1 cellular context compared by ENCODE assay signal in the genomic region with DNA sequence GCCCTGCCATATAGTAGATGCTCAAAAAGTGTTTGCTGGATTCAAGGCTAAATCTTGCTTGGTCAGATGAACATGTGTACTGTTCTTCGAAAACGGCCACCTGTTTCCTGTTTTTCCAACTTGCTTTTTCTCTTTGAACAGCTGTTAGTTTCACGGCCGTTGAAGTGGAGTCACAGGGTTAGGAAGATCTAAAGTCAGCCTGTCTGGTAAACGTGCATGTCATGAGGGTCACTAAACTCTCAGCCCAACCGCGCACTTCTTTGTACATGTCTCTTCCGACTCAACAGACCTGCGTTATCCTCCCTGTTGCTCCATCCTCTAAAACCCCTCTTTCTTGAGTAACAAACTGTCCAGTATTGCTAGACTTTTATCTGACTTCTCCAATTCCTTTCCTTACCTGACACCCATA.
TF ChIP-seq lines count a peak whose summit lies in the region.

No MANE protein-coding gene starts in this region.

TF ChIP-seq in HepG2, 621 proteins besides CTCF, POLR2A, EP300 and RAD21 (continued from another document and continues in another):
- TF ChIP-seq ZNF772 (CRISPR knock-in tag; IDR thresholded peaks at IDR 0.05): no peak
- TF ChIP-seq ZNF530 (CRISPR knock-in tag; IDR thresholded peaks at IDR 0.05; ENCODE audit: low read depth): no peak
- no peak for TF ChIP-seq DPF2 (CRISPR knock-in tag; IDR thresholded peaks at IDR 0.05; ENCODE audit: borderline replicate concordance, low read depth)
- TF ChIP-seq, protein P1, sequence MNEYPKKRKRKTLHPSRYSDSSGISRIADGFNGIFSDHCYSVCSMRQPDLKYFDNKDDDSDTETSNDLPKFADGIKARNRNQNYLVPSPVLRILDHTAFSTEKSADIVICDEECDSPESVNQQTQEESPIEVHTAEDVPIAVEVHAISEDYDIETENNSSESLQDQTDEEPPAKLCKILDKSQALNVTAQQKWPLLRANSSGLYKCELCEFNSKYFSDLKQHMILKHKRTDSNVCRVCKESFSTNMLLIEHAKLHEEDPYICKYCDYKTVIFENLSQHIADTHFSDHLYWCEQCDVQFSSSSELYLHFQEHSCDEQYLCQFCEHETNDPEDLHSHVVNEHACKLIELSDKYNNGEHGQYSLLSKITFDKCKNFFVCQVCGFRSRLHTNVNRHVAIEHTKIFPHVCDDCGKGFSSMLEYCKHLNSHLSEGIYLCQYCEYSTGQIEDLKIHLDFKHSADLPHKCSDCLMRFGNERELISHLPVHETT (CRISPR knock-in tag; conservative IDR thresholded peaks at IDR 0.05): no peak
- TF ChIP-seq, protein P2, sequence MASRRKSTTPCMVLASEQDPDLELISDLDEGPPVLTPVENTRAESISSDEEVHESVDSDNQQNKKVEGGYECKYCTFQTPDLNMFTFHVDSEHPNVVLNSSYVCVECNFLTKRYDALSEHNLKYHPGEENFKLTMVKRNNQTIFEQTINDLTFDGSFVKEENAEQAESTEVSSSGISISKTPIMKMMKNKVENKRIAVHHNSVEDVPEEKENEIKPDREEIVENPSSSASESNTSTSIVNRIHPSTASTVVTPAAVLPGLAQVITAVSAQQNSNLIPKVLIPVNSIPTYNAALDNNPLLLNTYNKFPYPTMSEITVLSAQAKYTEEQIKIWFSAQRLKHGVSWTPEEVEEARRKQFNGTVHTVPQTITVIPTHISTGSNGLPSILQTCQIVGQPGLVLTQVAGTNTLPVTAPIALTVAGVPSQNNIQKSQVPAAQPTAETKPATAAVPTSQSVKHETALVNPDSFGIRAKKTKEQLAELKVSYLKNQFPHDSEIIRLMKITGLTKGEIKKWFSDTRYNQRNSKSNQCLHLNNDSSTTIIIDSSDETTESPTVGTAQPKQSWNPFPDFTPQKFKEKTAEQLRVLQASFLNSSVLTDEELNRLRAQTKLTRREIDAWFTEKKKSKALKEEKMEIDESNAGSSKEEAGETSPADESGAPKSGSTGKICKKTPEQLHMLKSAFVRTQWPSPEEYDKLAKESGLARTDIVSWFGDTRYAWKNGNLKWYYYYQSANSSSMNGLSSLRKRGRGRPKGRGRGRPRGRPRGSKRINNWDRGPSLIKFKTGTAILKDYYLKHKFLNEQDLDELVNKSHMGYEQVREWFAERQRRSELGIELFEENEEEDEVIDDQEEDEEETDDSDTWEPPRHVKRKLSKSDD (CRISPR knock-in tag; IDR thresholded peaks at IDR 0.05; ENCODE audit: low read depth): no peak
- TF ChIP-seq CBX1 (IDR thresholded peaks at IDR 0.05; ENCODE audit: low read depth): no peak
- TF ChIP-seq ZBTB7A (CRISPR knock-in tag; IDR thresholded peaks at IDR 0.05): no peak
- TF ChIP-seq PRPF4 (IDR thresholded peaks at IDR 0.05; ENCODE audit: low read depth, low read length, poor library complexity, severe bottlenecking): no peak
- no peak for TF ChIP-seq MBNL3 (CRISPR knock-in tag; conservative IDR thresholded peaks at IDR 0.05)
- peak; percentile 76; the same call in 1 of the 2 replicates for TF ChIP-seq FOXO1 (CRISPR knock-in tag; IDR thresholded peaks at IDR 0.05)
- no peak for TF ChIP-seq CHCHD3 (CRISPR knock-in tag; IDR thresholded peaks at IDR 0.05)
- TF ChIP-seq, protein P3, sequence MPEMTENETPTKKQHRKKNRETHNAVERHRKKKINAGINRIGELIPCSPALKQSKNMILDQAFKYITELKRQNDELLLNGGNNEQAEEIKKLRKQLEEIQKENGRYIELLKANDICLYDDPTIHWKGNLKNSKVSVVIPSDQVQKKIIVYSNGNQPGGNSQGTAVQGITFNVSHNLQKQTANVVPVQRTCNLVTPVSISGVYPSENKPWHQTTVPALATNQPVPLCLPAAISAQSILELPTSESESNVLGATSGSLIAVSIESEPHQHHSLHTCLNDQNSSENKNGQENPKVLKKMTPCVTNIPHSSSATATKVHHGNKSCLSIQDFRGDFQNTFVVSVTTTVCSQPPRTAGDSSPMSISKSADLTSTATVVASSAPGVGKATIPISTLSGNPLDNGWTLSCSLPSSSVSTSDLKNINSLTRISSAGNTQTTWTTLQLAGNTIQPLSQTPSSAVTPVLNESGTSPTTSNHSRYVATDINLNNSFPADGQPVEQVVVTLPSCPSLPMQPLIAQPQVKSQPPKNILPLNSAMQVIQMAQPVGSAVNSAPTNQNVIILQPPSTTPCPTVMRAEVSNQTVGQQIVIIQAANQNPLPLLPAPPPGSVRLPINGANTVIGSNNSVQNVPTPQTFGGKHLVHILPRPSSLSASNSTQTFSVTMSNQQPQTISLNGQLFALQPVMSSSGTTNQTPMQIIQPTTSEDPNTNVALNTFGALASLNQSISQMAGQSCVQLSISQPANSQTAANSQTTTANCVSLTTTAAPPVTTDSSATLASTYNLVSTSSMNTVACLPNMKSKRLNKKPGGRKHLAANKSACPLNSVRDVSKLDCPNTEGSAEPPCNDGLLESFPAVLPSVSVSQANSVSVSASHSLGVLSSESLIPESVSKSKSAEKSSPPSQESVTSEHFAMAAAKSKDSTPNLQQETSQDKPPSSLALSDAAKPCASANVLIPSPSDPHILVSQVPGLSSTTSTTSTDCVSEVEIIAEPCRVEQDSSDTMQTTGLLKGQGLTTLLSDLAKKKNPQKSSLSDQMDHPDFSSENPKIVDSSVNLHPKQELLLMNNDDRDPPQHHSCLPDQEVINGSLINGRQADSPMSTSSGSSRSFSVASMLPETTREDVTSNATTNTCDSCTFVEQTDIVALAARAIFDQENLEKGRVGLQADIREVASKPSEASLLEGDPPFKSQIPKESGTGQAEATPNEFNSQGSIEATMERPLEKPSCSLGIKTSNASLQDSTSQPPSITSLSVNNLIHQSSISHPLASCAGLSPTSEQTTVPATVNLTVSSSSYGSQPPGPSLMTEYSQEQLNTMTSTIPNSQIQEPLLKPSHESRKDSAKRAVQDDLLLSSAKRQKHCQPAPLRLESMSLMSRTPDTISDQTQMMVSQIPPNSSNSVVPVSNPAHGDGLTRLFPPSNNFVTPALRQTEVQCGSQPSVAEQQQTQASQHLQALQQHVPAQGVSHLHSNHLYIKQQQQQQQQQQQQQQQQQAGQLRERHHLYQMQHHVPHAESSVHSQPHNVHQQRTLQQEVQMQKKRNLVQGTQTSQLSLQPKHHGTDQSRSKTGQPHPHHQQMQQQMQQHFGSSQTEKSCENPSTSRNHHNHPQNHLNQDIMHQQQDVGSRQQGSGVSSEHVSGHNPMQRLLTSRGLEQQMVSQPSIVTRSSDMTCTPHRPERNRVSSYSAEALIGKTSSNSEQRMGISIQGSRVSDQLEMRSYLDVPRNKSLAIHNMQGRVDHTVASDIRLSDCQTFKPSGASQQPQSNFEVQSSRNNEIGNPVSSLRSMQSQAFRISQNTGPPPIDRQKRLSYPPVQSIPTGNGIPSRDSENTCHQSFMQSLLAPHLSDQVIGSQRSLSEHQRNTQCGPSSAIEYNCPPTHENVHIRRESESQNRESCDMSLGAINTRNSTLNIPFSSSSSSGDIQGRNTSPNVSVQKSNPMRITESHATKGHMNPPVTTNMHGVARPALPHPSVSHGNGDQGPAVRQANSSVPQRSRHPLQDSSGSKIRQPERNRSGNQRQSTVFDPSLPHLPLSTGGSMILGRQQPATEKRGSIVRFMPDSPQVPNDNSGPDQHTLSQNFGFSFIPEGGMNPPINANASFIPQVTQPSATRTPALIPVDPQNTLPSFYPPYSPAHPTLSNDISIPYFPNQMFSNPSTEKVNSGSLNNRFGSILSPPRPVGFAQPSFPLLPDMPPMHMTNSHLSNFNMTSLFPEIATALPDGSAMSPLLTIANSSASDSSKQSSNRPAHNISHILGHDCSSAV (CRISPR knock-in tag; IDR thresholded peaks at IDR 0.05; ENCODE audit: borderline replicate concordance): no peak
- TF ChIP-seq MLLT10 (CRISPR knock-in tag; IDR thresholded peaks at IDR 0.05): no peak
- TF ChIP-seq THRA (CRISPR knock-in tag; IDR thresholded peaks at IDR 0.05; ENCODE audit: borderline replicate concordance): no peak
- no peak for TF ChIP-seq KLF16 (CRISPR knock-in tag; IDR thresholded peaks at IDR 0.05)
- TF ChIP-seq TAF15 (IDR thresholded peaks at IDR 0.05; ENCODE audit: low read depth, low read length, poor library complexity, severe bottlenecking): no peak
- TF ChIP-seq, protein P4, sequence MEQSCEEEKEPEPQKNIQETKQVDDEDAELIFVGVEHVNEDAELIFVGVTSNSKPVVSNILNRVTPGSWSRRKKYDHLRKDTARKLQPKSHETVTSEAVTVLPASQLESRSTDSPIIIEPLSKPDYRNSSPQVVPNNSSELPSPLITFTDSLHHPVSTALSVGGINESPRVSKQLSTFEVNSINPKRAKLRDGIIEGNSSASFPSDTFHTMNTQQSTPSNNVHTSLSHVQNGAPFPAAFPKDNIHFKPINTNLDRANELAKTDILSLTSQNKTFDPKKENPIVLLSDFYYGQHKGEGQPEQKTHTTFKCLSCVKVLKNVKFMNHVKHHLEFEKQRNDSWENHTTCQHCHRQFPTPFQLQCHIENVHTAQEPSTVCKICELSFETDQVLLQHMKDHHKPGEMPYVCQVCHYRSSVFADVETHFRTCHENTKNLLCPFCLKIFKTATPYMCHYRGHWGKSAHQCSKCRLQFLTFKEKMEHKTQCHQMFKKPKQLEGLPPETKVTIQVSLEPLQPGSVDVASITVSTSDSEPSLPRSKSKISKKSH (CRISPR knock-in tag; IDR thresholded peaks at IDR 0.05; ENCODE audit: borderline replicate concordance): no peak
- peak; percentile 63; the same call in 1 of the 2 replicates for TF ChIP-seq MIER3 (CRISPR knock-in tag; IDR thresholded peaks at IDR 0.05; ENCODE audit: borderline replicate concordance)
- no peak for TF ChIP-seq KAT7 (CRISPR knock-in tag; IDR thresholded peaks at IDR 0.05; ENCODE audit: borderline replicate concordance)
- peak; percentile 59 for TF ChIP-seq MED1 (CRISPR knock-in tag; IDR thresholded peaks at IDR 0.05)
- no peak for TF ChIP-seq ZNF446 (CRISPR knock-in tag; IDR thresholded peaks at IDR 0.05)
- no peak for TF ChIP-seq GABPB1 (CRISPR knock-in tag; IDR thresholded peaks at IDR 0.05)
- no peak for TF ChIP-seq ZBTB34 (CRISPR knock-in tag; IDR thresholded peaks at IDR 0.05)
- no peak for TF ChIP-seq SRSF1 (optimal IDR thresholded peaks at IDR 0.05; ENCODE audit: low read depth, low read length)
- TF ChIP-seq SP140L (CRISPR knock-in tag; IDR thresholded peaks at IDR 0.05; ENCODE audit: borderline replicate concordance): no peak
- TF ChIP-seq JARID2 (CRISPR knock-in tag; IDR thresholded peaks at IDR 0.05; ENCODE audit: insufficient replicate concordance): no peak
- TF ChIP-seq ZNF550 (CRISPR knock-in tag; IDR thresholded peaks at IDR 0.05; ENCODE audit: borderline replicate concordance): no peak
- TF ChIP-seq CREM (IDR thresholded peaks at IDR 0.05): no peak
- TF ChIP-seq CREM (CRISPR knock-in tag; IDR thresholded peaks at IDR 0.05): no peak
- no peak for TF ChIP-seq ATF1 (CRISPR knock-in tag; IDR thresholded peaks at IDR 0.05)
- TF ChIP-seq FLYWCH1 (CRISPR knock-in tag; IDR thresholded peaks at IDR 0.05): no peak
- TF ChIP-seq TOE1 (CRISPR knock-in tag; IDR thresholded peaks at IDR 0.05): no peak
- TF ChIP-seq ATM (IDR thresholded peaks at IDR 0.05; ENCODE audit: borderline replicate concordance): no peak
- TF ChIP-seq KDM3A (CRISPR knock-in tag; IDR thresholded peaks at IDR 0.05; ENCODE audit: low read depth): no peak
- 0 out of 2 replicates have a peak, but pooled peaks have one; percentile 30 for TF ChIP-seq ZKSCAN8 (CRISPR knock-in tag; IDR thresholded peaks at IDR 0.05; ENCODE audit: borderline replicate concordance)
- TF ChIP-seq MYNN (CRISPR knock-in tag; IDR thresholded peaks at IDR 0.05; ENCODE audit: low read depth): no peak
- TF ChIP-seq RBAK (CRISPR knock-in tag; IDR thresholded peaks at IDR 0.05): no peak
- no peak for TF ChIP-seq SSRP1 (CRISPR knock-in tag; IDR thresholded peaks at IDR 0.05)
- TF ChIP-seq, protein P5, sequence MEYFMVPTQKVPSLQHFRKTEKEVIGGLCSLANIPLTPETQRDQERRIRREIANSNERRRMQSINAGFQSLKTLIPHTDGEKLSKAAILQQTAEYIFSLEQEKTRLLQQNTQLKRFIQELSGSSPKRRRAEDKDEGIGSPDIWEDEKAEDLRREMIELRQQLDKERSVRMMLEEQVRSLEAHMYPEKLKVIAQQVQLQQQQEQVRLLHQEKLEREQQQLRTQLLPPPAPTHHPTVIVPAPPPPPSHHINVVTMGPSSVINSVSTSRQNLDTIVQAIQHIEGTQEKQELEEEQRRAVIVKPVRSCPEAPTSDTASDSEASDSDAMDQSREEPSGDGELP (IDR thresholded peaks at IDR 0.05; ENCODE audit: borderline replicate concordance, low read depth): peak; percentile 97
- TF ChIP-seq POLR2G (IDR thresholded peaks at IDR 0.05; ENCODE audit: low read depth, low read length): no peak
- TF ChIP-seq, protein P6, sequence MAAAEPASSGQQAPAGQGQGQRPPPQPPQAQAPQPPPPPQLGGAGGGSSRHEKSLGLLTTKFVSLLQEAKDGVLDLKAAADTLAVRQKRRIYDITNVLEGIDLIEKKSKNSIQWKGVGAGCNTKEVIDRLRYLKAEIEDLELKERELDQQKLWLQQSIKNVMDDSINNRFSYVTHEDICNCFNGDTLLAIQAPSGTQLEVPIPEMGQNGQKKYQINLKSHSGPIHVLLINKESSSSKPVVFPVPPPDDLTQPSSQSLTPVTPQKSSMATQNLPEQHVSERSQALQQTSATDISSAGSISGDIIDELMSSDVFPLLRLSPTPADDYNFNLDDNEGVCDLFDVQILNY (CRISPR knock-in tag; conservative IDR thresholded peaks at IDR 0.05): no peak
- TF ChIP-seq, protein P7, sequence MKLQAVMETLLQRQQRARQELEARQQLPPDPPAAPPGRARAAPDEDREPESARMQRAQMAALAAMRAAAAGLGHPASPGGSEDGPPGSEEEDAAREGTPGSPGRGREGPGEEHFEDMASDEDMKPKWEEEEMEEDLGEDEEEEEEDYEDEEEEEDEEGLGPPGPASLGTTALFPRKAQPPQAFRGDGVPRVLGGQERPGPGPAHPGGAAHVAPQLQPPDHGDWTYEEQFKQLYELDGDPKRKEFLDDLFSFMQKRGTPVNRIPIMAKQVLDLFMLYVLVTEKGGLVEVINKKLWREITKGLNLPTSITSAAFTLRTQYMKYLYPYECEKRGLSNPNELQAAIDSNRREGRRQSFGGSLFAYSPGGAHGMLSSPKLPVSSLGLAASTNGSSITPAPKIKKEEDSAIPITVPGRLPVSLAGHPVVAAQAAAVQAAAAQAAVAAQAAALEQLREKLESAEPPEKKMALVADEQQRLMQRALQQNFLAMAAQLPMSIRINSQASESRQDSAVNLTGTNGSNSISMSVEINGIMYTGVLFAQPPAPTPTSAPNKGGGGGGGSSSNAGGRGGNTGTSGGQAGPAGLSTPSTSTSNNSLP (IDR thresholded peaks at IDR 0.05; ENCODE audit: low read depth, low read length): no peak
- no peak for TF ChIP-seq SMC3 (IDR thresholded peaks at IDR 0.05; ENCODE audit: low read length)
